18 cellular contexts compared by ENCODE assay signal in genomic region chr7:111802194-111802785, GRCh38.
"Had no signal": no experiment of that assay in that cellular context is flagged by ENCODE, and none has a peak within 500 bp of the region (broad histone marks: within the 10 kb centered on the region; RNA-seq: fewer than 3 reads in every experiment).

No MANE protein-coding gene starts in this region.

- DNase-seq: activated CD4-positive, alpha-beta T cell treated with anti-CD3 and anti-CD28 coated beads, Interleukin-2, amount 50 U/mL, for 4 hours; activated CD4-positive, CD25-positive, alpha-beta regulatory T cell treated with anti-CD3 and anti-CD28 coated beads, Interleukin-2, amount 50 U/mL, for 72 hours; activated naive CD4-positive, alpha-beta T cell treated with anti-CD3 and anti-CD28 coated beads for 36 hours; effector CD4-positive, alpha-beta T cell; esophagus squamous epithelium; glutamatergic neuron; immature natural killer cell; natural killer cell; right cardiac atrium; stimulated activated CD4-positive, alpha-beta T cell treated with anti-CD3 and anti-CD28 coated beads, Interleukin-4, amount 100 ng/mL, for 24 hours; stimulated activated naive CD4-positive, alpha-beta T cell treated with Interleukin-2 at 50 U/mL for 16 hours; substantia nigra; T-helper 1 cell; T1000 had no signal

- H3K4me3 ChIP-seq: coronary artery, esophagus squamous epithelium, skin epidermis had no signal

- ATAC-seq: activated T-helper 17 cell treated with anti-CD3 and anti-CD28 coated beads, Interleukin-2, amount 50 U/mL, for 72 hours; natural killer cell had no signal

- H3K27ac ChIP-seq: coronary artery, esophagus squamous epithelium, foreskin keratinocyte, skin epidermis had no signal

- H3K4me1 ChIP-seq: esophagus squamous epithelium had no signal

- H3K27me3 ChIP-seq: esophagus squamous epithelium, foreskin keratinocyte had no signal
